35 cellular contexts compared by ENCODE assay signal in the genomic region with DNA sequence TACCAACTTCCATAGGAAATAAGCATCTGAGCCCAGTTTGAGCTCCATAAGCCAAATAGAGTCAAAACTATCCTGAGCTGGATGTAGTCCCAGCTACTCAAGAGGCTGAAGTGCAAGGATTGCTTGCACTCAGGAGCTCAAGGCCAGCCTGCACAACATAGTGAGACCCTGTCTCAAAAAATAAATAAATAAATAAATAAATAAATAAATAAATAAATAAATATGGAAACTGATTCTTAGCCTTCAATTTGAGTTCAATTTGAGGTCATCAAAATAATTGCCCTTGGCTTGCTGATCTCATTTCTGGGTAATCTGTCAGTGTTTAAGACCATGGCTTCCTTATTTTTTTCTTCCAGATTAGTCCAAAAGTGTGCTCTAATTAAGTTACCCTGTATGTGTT.
"Had no signal": no experiment of that assay in that cellular context is flagged by ENCODE, and none has a peak within 500 bp of the region (broad histone marks: within the 10 kb centered on the region; RNA-seq: fewer than 3 reads in every experiment).

No MANE protein-coding gene starts in this region.

- H3K27ac ChIP-seq: KMS-11 had no signal

- H3K36me3 ChIP-seq: MG63 had no signal

- H3K4me3 ChIP-seq: MG63 had no signal

- H3K9me3 ChIP-seq: MG63 had no signal

- H3K27me3 ChIP-seq: MG63 had no signal

- H3K4me2 ChIP-seq: KMS-11 had no signal

- DNase-seq: Karpas-422, Kasumi-1, MG63, MM.1S, MV-4-11, NCI-H1048, NCI-H1092, NCI-H1092 treated with DMSO at 0.1 percent for 48 hours, NCI-H1105, NCI-H1105 treated with DMSO at 0.1 percent for 48 hours, NCI-H1417, NCI-H1417 treated with DMSO at 0.1 percent for 48 hours, NCI-H1436, NCI-H1436 treated with DMSO at 0.1 percent for 48 hours, NCI-H146, NCI-H1694, NCI-H1694 treated with DMSO at 0.1 percent for 48 hours, NCI-H187, NCI-H187 treated with DMSO at 0.1 percent for 48 hours, NCI-H1930, NCI-H2029, NCI-H2029 treated with DMSO at 0.1 percent for 48 hours, NCI-H2081, NCI-H2081 treated with DMSO at 0.1 percent for 48 hours, NCI-H2107, NCI-H2171, NCI-H2171 treated with DMSO at 0.1 percent for 48 hours, NCI-H2227 treated with DMSO at 0.1 percent for 48 hours, NCI-H226, NCI-H345, NCI-H446, NCI-H446 treated with DMSO at 0.1 percent for 48 hours, NCI-H510A, NCI-H510A treated with DMSO at 0.1 percent for 48 hours had no signal
